In genomic region chr3:124351430-124352142, GRCh38 we compare ENCODE assay signal across 8 cellular contexts.
DNase-seq lines count a peak whose midpoint lies in the region; ATAC-seq, FAIRE-seq and TF ChIP-seq lines count a peak whose summit lies in the region.

No MANE protein-coding gene starts in this region.

- peak; percentile 3 for FAIRE-seq in G401.6 (lab: Jason Lieb, UNC)

- peak; percentile 84 for ATAC-seq in omental fat pad (ENCODE audit: low FRiP score)
- no peak for ATAC-seq in GM19395 (IDR thresholded peaks at IDR 0.05; ENCODE audit: unreplicated experiment)
- ATAC-seq in GM19023 (IDR thresholded peaks at IDR 0.05; ENCODE audit: unreplicated experiment): no peak
- no peak for ATAC-seq in effector memory CD8-positive, alpha-beta T cell (replicated peaks)

- H3K4me1 ChIP-seq in SJCRH30: peaks cover 36% of the 10 kb centered on the region

- H3K9me3 ChIP-seq in MG63: no peaks in the 10 kb centered on the region
- no peaks in the 10 kb centered on the region for H3K9me3 ChIP-seq in SJCRH30 (replicated peaks)

- peak; percentile 12 for DNase-seq in MG63
- DNase-seq in SJCRH30: peak; percentile 84 to 92
- DNase-seq in fibroblast of villous mesenchyme (ENCODE audit: low read depth): peak; percentile 67
- no peak for DNase-seq in omental fat pad (ENCODE audit: low spot score)
- DNase-seq in effector memory CD8-positive, alpha-beta T cell: no peak

- H3K36me3 ChIP-seq in MG63 (no peaks in the 10 kb centered on the region), SJCRH30 (no peaks in the 10 kb centered on the region)

- peaks cover 0 to under 1% of the 10 kb centered on the region in 2 donors for H3K9me3 Mint-ChIP-seq in effector memory CD8-positive, alpha-beta T cell

- no peak overlapping the region for H3K4me3 Mint-ChIP-seq in effector memory CD8-positive, alpha-beta T cell

- no peaks in the 10 kb centered on the region for H3K4me1 Mint-ChIP-seq in effector memory CD8-positive, alpha-beta T cell (ENCODE audit: low read depth in 2 of 2)

- H3K36me3 Mint-ChIP-seq in effector memory CD8-positive, alpha-beta T cell (ENCODE audit: insufficient read depth): no peaks in the 10 kb centered on the region

- TF ChIP-seq CTCF in fibroblast of villous mesenchyme (IDR thresholded peaks at IDR 0.05; ENCODE audit: insufficient read depth, low read depth, low read length) (peak; percentile 64), omental fat pad (IDR thresholded peaks at IDR 0.05) (no peak)

- H3K27ac Mint-ChIP-seq in effector memory CD8-positive, alpha-beta T cell: no peak overlapping the region

- peak overlapping the region; percentile 81 for H3K27ac ChIP-seq in SJCRH30

- no peak overlapping the region for H3K4me3 ChIP-seq in MG63
- H3K4me3 ChIP-seq in SJCRH30: no peak overlapping the region; the same call in 1 of the 2 replicates
- H3K4me3 ChIP-seq in fibroblast of villous mesenchyme (ENCODE audit: low read depth, low read length): no peak overlapping the region

- H3K27me3 ChIP-seq in MG63 (peaks cover 17% of the 10 kb centered on the region), SJCRH30 (no peaks in the 10 kb centered on the region)

- peaks cover 6% of the 10 kb centered on the region in 2 donors for H3K27me3 Mint-ChIP-seq in effector memory CD8-positive, alpha-beta T cell

Comparison
In these comparisons a context has a peak if more than half of its experiments do, and no peak if none do; other contexts are left out.
1. DNase-seq: peak in MG63 (single experiment), SJCRH30 (2 of 2) and fibroblast of villous mesenchyme (single experiment); none in omental fat pad (single experiment) and effector memory CD8-positive, alpha-beta T cell (0 of 3).